ENCODE assay signal across 11 cellular contexts in the genomic region with DNA sequence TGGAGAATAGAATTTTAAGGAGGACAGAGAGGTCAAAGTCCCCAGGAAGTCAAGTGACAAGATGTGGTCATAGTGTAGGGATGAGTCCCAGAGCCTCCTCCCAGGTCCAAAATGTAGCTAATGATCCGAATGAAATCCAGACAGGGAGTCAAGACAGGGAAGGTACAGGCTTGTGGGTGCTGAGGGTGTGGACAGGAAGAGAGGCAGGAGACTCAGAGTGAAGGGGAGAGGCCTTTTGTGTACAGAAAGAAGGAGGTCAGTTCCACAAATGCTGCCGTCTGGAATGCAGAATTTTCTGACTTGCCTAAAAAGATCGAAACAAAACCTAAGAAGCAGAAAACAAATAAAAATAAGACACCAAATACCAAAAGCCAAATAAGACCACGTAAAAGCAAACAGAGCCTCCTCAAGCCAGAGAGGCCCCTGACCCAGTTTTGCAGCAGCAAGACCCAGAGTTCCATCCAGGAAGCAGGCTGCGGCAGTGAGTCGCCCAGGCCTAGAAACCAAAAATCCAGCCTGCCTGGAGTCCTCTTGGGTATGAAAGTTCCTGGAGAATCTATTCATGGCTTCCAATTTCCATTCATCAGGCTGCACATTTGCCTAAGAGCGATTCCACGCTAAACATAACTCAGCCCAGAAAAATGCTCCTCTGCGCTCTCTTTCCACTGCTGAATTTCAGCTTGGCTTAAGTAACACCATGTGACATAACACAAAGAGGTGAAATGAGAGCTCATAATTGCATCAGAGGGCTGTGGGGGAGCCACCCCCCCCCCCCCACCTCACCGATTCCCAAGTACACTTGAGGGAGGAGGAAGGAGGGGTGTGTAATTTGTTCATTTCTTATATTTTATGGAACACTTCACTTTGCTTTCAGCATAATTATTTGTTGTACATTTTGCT.
DNase-seq lines count a peak whose midpoint lies in the region; ATAC-seq and TF ChIP-seq lines count a peak whose summit lies in the region.
"Had no signal": no experiment of that assay in that cellular context is flagged by ENCODE, and none has a peak within 500 bp of the region (broad histone marks: within the 10 kb centered on the region; RNA-seq: fewer than 3 reads in every experiment).

No MANE protein-coding gene starts in this region.

- H2AK5ac ChIP-seq in mesenchymal stem cell (ENCODE audit: low read length, severe bottlenecking) = peak overlapping the region; percentile 27

- no peak overlapping the region for H2AFZ ChIP-seq in mesenchymal stem cell (ENCODE audit: low read depth, low read length)

- H2BK15ac ChIP-seq in mesenchymal stem cell (ENCODE audit: low read depth, poor library complexity, severe bottlenecking) = no peak overlapping the region

- no peaks in the 10 kb centered on the region for H3K27me3 ChIP-seq in mesenchymal stem cell (ENCODE audit: control insufficient read depth in 1 of 2, insufficient read depth in 1 of 2, low read length in 2 of 2)

- no peak overlapping the region for H3K4me2 ChIP-seq in mesenchymal stem cell (ENCODE audit: low read length, poor library complexity, severe bottlenecking)

- H3K4me1 Mint-ChIP-seq in stimulated activated naive B cell treated with anti-CD40 and anti-IgM and Interleukin-4, amounts not matched to agents 10 μg/mL and 1 μg/mL and 100 μg/mL, for 72 hours = no peaks in the 10 kb centered on the region
- H3K4me1 Mint-ChIP-seq in activated T-cell treated with anti-CD3 and anti-CD28 coated beads, Interleukin-2, amount 50 U/mL, for 24 hours (ENCODE audit: low read depth) = no peaks in the 10 kb centered on the region

- H3K9ac ChIP-seq in mesenchymal stem cell (ENCODE audit: low read length) = peak overlapping the region; percentile 55

- H3K4me3 Mint-ChIP-seq in stimulated activated naive B cell treated with anti-CD40 and anti-IgM and Interleukin-4, amounts not matched to agents 10 μg/mL and 1 μg/mL and 100 μg/mL, for 72 hours = no peak overlapping the region
- H3K4me3 Mint-ChIP-seq in activated T-cell treated with anti-CD3 and anti-CD28 coated beads, Interleukin-2, amount 50 U/mL, for 24 hours = no peak overlapping the region
- H3K4me3 Mint-ChIP-seq: naive thymus-derived CD4-positive, alpha-beta T cell had no signal

- H3K14ac ChIP-seq in mesenchymal stem cell (ENCODE audit: low read length in 2 of 2) = no peak overlapping the region

- H3K4me1 ChIP-seq in mesenchymal stem cell (ENCODE audit: control insufficient read depth, insufficient read depth, low read depth, low read length) = peaks cover 8% of the 10 kb centered on the region

- H3K4me3 ChIP-seq in AG10803 (ENCODE audit: low read length) = no peak overlapping the region
- peak overlapping the region in 1 of 2 experiments; percentile 47 for H3K4me3 ChIP-seq in mesenchymal stem cell (ENCODE audit: insufficient read depth in 1 of 2, low read depth in 1 of 2, low read length in 2 of 2)

- no peak overlapping the region for H3K4ac ChIP-seq in mesenchymal stem cell (ENCODE audit: low read depth in 1 of 2, low read length in 2 of 2)

- H3K36me3 Mint-ChIP-seq in stimulated activated naive B cell treated with anti-CD40 and anti-IgM and Interleukin-4, amounts not matched to agents 10 μg/mL and 1 μg/mL and 100 μg/mL, for 72 hours = no peaks in the 10 kb centered on the region
- no peaks in the 10 kb centered on the region for H3K36me3 Mint-ChIP-seq in activated T-cell treated with anti-CD3 and anti-CD28 coated beads, Interleukin-2, amount 50 U/mL, for 24 hours (ENCODE audit: low read depth)
- H3K36me3 Mint-ChIP-seq: naive thymus-derived CD4-positive, alpha-beta T cell had no signal

- H2BK12ac ChIP-seq in mesenchymal stem cell (ENCODE audit: low read length in 2 of 2) = no peak overlapping the region

- peaks cover 0 to 2% of the 10 kb centered on the region in 2 donors for H3K9me3 Mint-ChIP-seq in stimulated activated naive B cell treated with anti-CD40 and anti-IgM and Interleukin-4, amounts not matched to agents 10 μg/mL and 1 μg/mL and 100 μg/mL, for 72 hours
- H3K9me3 Mint-ChIP-seq in activated T-cell treated with anti-CD3 and anti-CD28 coated beads, Interleukin-2, amount 50 U/mL, for 24 hours = no peaks in the 10 kb centered on the region

- H3K9me3 ChIP-seq in mesenchymal stem cell (ENCODE audit: control insufficient read depth, low read length) = peaks cover 5% of the 10 kb centered on the region

- ATAC-seq in stimulated activated naive B cell treated with anti-CD40 and anti-IgM and Interleukin-4, amounts not matched to agents 10 μg/mL and 1 μg/mL and 100 μg/mL, for 72 hours (replicated peaks) = no peak
- ATAC-seq in HG03432 (IDR thresholded peaks at IDR 0.05; ENCODE audit: unreplicated experiment) = no peak
- ATAC-seq: naive thymus-derived CD4-positive, alpha-beta T cell had no signal

- H3K23ac ChIP-seq in mesenchymal stem cell (ENCODE audit: low read length in 2 of 2) = no peak overlapping the region

- peaks cover 6 to 11% of the 10 kb centered on the region in 2 donors for H3K27me3 Mint-ChIP-seq in stimulated activated naive B cell treated with anti-CD40 and anti-IgM and Interleukin-4, amounts not matched to agents 10 μg/mL and 1 μg/mL and 100 μg/mL, for 72 hours
- peaks cover 21% of the 10 kb centered on the region for H3K27me3 Mint-ChIP-seq in activated T-cell treated with anti-CD3 and anti-CD28 coated beads, Interleukin-2, amount 50 U/mL, for 24 hours

- no peak overlapping the region for H4K91ac ChIP-seq in mesenchymal stem cell (ENCODE audit: low read length)

- peaks cover 29% of the 10 kb centered on the region for H3K79me1 ChIP-seq in mesenchymal stem cell (replicated peaks; ENCODE audit: low read length, poor library complexity, severe bottlenecking)

- H2BK5ac ChIP-seq in mesenchymal stem cell (ENCODE audit: low read depth, low read length, poor library complexity, severe bottlenecking) = no peak overlapping the region

- DNase-seq in AG10803 (ENCODE audit: low read depth) = peak; percentile 90
- DNase-seq in MV-4-11 (lab: John Stamatoyannopoulos, UW) = peak; percentile 11
- DNase-seq in caudate nucleus (lab: John Stamatoyannopoulos, UW) = peak in 20 of 61 donors; percentile 6 to 66 (median 32)
- DNase-seq in mesenchymal stem cell = no peak
- no peak for DNase-seq in glomerular visceral epithelial cell (ENCODE audit: extremely low spot score)
- DNase-seq in stimulated activated naive B cell treated with anti-CD40 and anti-IgM and Interleukin-4, amounts not matched to agents 10 μg/mL and 1 μg/mL and 100 μg/mL, for 72 hours = no peak
- no peak for DNase-seq in activated T-cell treated with anti-CD3 and anti-CD28 coated beads, Interleukin-2, amount 50 U/mL, for 24 hours
- DNase-seq: naive thymus-derived CD4-positive, alpha-beta T cell; NCI-H2081 treated with DMSO at 0.1 percent for 48 hours; stimulated activated naive CD4-positive, alpha-beta T cell had no signal

- H2BK120ac ChIP-seq in mesenchymal stem cell (ENCODE audit: low read depth, low read length) = no peak overlapping the region

- WGBS in mesenchymal stem cell = 73% methylated on average over 6 of the region's 10 CpGs

- H3K27ac ChIP-seq in caudate nucleus (ENCODE audit: low read depth, low read length) (peak overlapping the region; percentile 84), mesenchymal stem cell (ENCODE audit: low read length, poor library complexity, severe bottlenecking) (no peak overlapping the region)

- H3K18ac ChIP-seq in mesenchymal stem cell (ENCODE audit: low read depth in 1 of 2, low read length in 2 of 2) = no peak overlapping the region

- H3K27ac Mint-ChIP-seq in stimulated activated naive B cell treated with anti-CD40 and anti-IgM and Interleukin-4, amounts not matched to agents 10 μg/mL and 1 μg/mL and 100 μg/mL, for 72 hours = no peak overlapping the region
- no peak overlapping the region for H3K27ac Mint-ChIP-seq in activated T-cell treated with anti-CD3 and anti-CD28 coated beads, Interleukin-2, amount 50 U/mL, for 24 hours
- H3K27ac Mint-ChIP-seq: naive thymus-derived CD4-positive, alpha-beta T cell had no signal

- peaks cover 0 to 7% of the 10 kb centered on the region in 2 experiments for H3K36me3 ChIP-seq in mesenchymal stem cell (ENCODE audit: control insufficient read depth in 1 of 2, insufficient read depth in 2 of 2, low read depth in 1 of 2, low read length in 2 of 2)

- no peak for TF ChIP-seq CTCF in AG10803 (conservative IDR thresholded peaks at IDR 0.05; ENCODE audit: low read length)

- no peak overlapping the region for H4K8ac ChIP-seq in mesenchymal stem cell (ENCODE audit: low read length)

Comparison
In these comparisons a context has a peak if more than half of its experiments do, and no peak if none do; other contexts are left out.
1. DNase-seq: peak in AG10803 (single experiment) and MV-4-11 (single experiment); none in mesenchymal stem cell (single experiment), glomerular visceral epithelial cell (single experiment), stimulated activated naive B cell treated with anti-CD40 and anti-IgM and Interleukin-4, amounts not matched to agents 10 μg/mL and 1 μg/mL and 100 μg/mL, for 72 hours (single experiment) and activated T-cell treated with anti-CD3 and anti-CD28 coated beads, Interleukin-2, amount 50 U/mL, for 24 hours (single experiment).